16 cellular contexts compared by ENCODE assay signal in the genomic region with DNA sequence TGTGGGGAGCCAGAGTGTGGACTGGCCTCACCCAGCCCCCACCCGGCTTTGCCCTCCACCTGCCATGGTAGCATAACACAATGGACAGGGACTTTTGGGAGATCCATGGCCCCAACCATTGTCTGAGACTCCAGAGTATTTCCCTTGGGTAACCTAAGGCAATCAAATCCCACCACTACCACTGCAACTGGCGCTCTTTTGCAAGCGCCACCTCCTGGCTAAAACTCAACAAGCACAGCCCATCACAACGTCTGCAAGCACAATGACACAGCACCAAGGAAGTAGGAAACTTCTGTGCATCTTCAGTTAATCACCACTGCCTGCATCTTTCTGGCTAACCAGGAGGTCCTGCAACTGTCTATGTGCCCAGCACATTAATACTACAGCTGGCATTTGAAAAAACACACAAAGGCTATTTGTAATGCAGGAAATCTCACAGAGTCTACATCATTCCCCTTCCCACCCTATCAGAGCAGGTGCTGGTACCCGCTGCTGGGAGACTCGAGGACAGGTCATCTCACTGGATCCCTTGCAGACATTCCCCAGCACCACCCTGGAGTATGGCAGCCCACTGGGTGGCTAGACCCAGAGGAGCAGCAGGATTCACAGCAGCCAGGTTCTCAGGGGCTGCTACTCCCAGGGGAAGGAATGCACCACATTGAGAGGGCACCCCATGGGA. TPM values are rescaled to one million over a fixed set of nuclear protein-coding genes. Genes with fewer than 3 reads are reported as not detected.
A peak's percentile ranks its signal among the peaks of the same experiment; 100 is the strongest.
DNase-seq lines count a peak whose midpoint lies in the region; ATAC-seq and TF ChIP-seq lines count a peak whose summit lies in the region.
"Had no signal": no experiment of that assay in that cellular context is flagged by ENCODE, and none has a peak within 500 bp of the region (broad histone marks: within the 10 kb centered on the region; RNA-seq: fewer than 3 reads in every experiment).

No MANE protein-coding gene starts in this region.

- H3K18ac ChIP-seq in mesendoderm (ENCODE audit: low read length), result no peak overlapping the region

- peak; percentile 21; the same call in 1 of the 2 replicates for TF ChIP-seq CTCF in OCI-LY1 (IDR thresholded peaks at IDR 0.05; ENCODE audit: low read length)

- no peak overlapping the region for H2BK15ac ChIP-seq in mesendoderm (replicated peaks; ENCODE audit: low read depth)

- no peak overlapping the region for H4K8ac ChIP-seq in mesendoderm (ENCODE audit: low read depth, low read length)

- H3K9me3 ChIP-seq in OCI-LY1 (ENCODE audit: low read length), result no peaks in the 10 kb centered on the region
- no peaks in the 10 kb centered on the region for H3K9me3 ChIP-seq in CD8-positive, alpha-beta memory T cell (ENCODE audit: low read length)

- no peaks in the 10 kb centered on the region for H3K79me2 ChIP-seq in OCI-LY1 (ENCODE audit: insufficient read depth, low read length)
- H3K79me2 ChIP-seq in mesendoderm (ENCODE audit: control insufficient read depth, insufficient read depth, low read length), result no peaks in the 10 kb centered on the region

- no peak overlapping the region for H3K4me3 ChIP-seq in H7 (ENCODE audit: insufficient read depth, low read depth, low read length)
- H3K4me3 ChIP-seq in OCI-LY1 (ENCODE audit: low read depth, low read length, poor library complexity, severe bottlenecking), result no peak overlapping the region
- H3K4me3 ChIP-seq in mesendoderm (ENCODE audit: low read length), result no peak overlapping the region
- no peak overlapping the region for H3K4me3 ChIP-seq in CD8-positive, alpha-beta memory T cell (ENCODE audit: low read length)
- H3K4me3 ChIP-seq: BLaER1 treated with 17β-estradiol and CSF1 and Interleukin-3, amounts not matched to agents 10 nM and 100 nM had no signal

- peaks cover 0 to 10% (median 2%) of the 10 kb centered on the region in 5 donors for H3K9me3 Mint-ChIP-seq in CD8-positive, alpha-beta memory T cell

- H3K27me3 Mint-ChIP-seq in CD8-positive, alpha-beta memory T cell, result no peaks in the 10 kb centered on the region

- peaks cover 43 to 71% (median 46%) of the 10 kb centered on the region in 3 donors for H3K36me3 Mint-ChIP-seq in CD8-positive, alpha-beta memory T cell

- H3K27ac Mint-ChIP-seq in CD8-positive, alpha-beta memory T cell, result peak overlapping the region in 1 of 8 donors; percentile 23

- no peak overlapping the region for H3K9ac ChIP-seq in OCI-LY1 (ENCODE audit: low read length)
- H3K9ac ChIP-seq in mesendoderm (ENCODE audit: low read length), result no peak overlapping the region
- H3K9ac ChIP-seq: BLaER1 treated with 17β-estradiol and CSF1 and Interleukin-3, amounts not matched to agents 10 nM and 100 nM had no signal

- no peak for ATAC-seq in HG03354 (IDR thresholded peaks at IDR 0.05; ENCODE audit: poor library complexity, severe bottlenecking, unreplicated experiment)
- ATAC-seq: left colon had no signal

- no peak overlapping the region for H4K5ac ChIP-seq in mesendoderm (ENCODE audit: low read length)

- H3K79me1 ChIP-seq in mesendoderm (ENCODE audit: low read length), result no peaks in the 10 kb centered on the region

- POLR2A ChIA-PET in CD8-positive, alpha-beta memory T cell (lab: Charles Lee), result no interaction called here

- H3K4me1 ChIP-seq in OCI-LY1 (ENCODE audit: insufficient read depth, low read length, severe bottlenecking) (no peaks in the 10 kb centered on the region), mesendoderm (ENCODE audit: control insufficient read depth, low read depth, low read length) (no peaks in the 10 kb centered on the region)
- no peaks in the 10 kb centered on the region for H3K4me1 ChIP-seq in CD8-positive, alpha-beta memory T cell (ENCODE audit: insufficient read depth, low read length)

- no peak overlapping the region for H3K4ac ChIP-seq in mesendoderm (ENCODE audit: low read depth, low read length)

- H2BK120ac ChIP-seq in mesendoderm (ENCODE audit: low read depth, low read length), result no peak overlapping the region

- no CpG with 5 or more reads among the region's 6 CpGs for WGBS in mesendoderm (ENCODE audit: extremely low coverage, insufficient coverage, low lambda C conversion rate)

- H3K27ac ChIP-seq in OCI-LY1 (ENCODE audit: low read depth, low read length, poor library complexity, severe bottlenecking) (no peak overlapping the region), mesendoderm (ENCODE audit: low read depth, low read length) (no peak overlapping the region)
- no peak overlapping the region for H3K27ac ChIP-seq in CD8-positive, alpha-beta memory T cell (ENCODE audit: low read depth, low read length)
- H3K27ac ChIP-seq: BLaER1 treated with 17β-estradiol and CSF1 and Interleukin-3, amounts not matched to agents 10 nM and 100 nM had no signal

- no peaks in the 10 kb centered on the region for H3F3A ChIP-seq in OCI-LY1 (ENCODE audit: insufficient read depth, low read length)

- H3K4me2 ChIP-seq in OCI-LY1 (ENCODE audit: low read length) (no peak overlapping the region), mesendoderm (ENCODE audit: low read length) (no peak overlapping the region)

- no peak overlapping the region for H3K56ac ChIP-seq in mesendoderm (ENCODE audit: low read length)

- no peak overlapping the region for H3K23ac ChIP-seq in mesendoderm (ENCODE audit: low read length)

- H2AK5ac ChIP-seq in mesendoderm (ENCODE audit: low read length), result no peak overlapping the region

- no peaks in the 10 kb centered on the region for H4K20me1 ChIP-seq in OCI-LY1 (ENCODE audit: insufficient read depth, low read length)
- H4K20me1 ChIP-seq: BLaER1 treated with 17β-estradiol and CSF1 and Interleukin-3, amounts not matched to agents 10 nM and 100 nM had no signal

- H3K4me1 Mint-ChIP-seq in CD8-positive, alpha-beta memory T cell, result peaks cover 2 to 13% (median 11%) of the 10 kb centered on the region in 3 donors

- H3K4me3 Mint-ChIP-seq in CD8-positive, alpha-beta memory T cell, result no peak overlapping the region

- CTCF ChIA-PET in CD8-positive, alpha-beta memory T cell (lab: Charles Lee), result no interaction called here

- H3K27me3 ChIP-seq in H7 (ENCODE audit: control insufficient read depth, insufficient read depth, low read length), result no peaks in the 10 kb centered on the region
- no peaks in the 10 kb centered on the region for H3K27me3 ChIP-seq in OCI-LY1 (ENCODE audit: insufficient read depth, low read length)
- no peaks in the 10 kb centered on the region for H3K27me3 ChIP-seq in mesendoderm (ENCODE audit: insufficient read depth, low read length, poor library complexity)
- no peaks in the 10 kb centered on the region for H3K27me3 ChIP-seq in CD8-positive, alpha-beta memory T cell (ENCODE audit: insufficient read depth, low read length, poor library complexity, severe bottlenecking)
- H3K27me3 ChIP-seq: BLaER1 treated with 17β-estradiol and CSF1 and Interleukin-3, amounts not matched to agents 10 nM and 100 nM had no signal

- no peak overlapping the region for H2BK5ac ChIP-seq in mesendoderm (ENCODE audit: low read length)

- H2AFZ ChIP-seq in OCI-LY1 (ENCODE audit: low read length), result no peak overlapping the region

- H3K36me3 ChIP-seq in H7 (replicated peaks; ENCODE audit: control insufficient read depth, insufficient read depth, low read length) (peaks cover 1% of the 10 kb centered on the region), OCI-LY1 (ENCODE audit: insufficient read depth, low read length) (peaks cover 85% of the 10 kb centered on the region), mesendoderm (ENCODE audit: control insufficient read depth, insufficient read depth, low read length) (no peaks in the 10 kb centered on the region)
- peaks cover 30% of the 10 kb centered on the region for H3K36me3 ChIP-seq in CD8-positive, alpha-beta memory T cell (ENCODE audit: insufficient read depth, low read length)

- no peaks in the 10 kb centered on the region for H3K9me2 ChIP-seq in OCI-LY1 (ENCODE audit: low read depth, low read length)

- peak; percentile 62 for DNase-seq in H7
- peak; percentile 45 for DNase-seq in ecto neural progenitor cell (ENCODE audit: low spot score)
- peak; percentile 83 for DNase-seq in mesendoderm
- DNase-seq in CD8-positive, alpha-beta memory T cell, result no peak
- no peak for DNase-seq in SW480 (ENCODE audit: low spot score)
- DNase-seq in stimulated activated CD4-positive, alpha-beta T cell treated with anti-CD3 and anti-CD28 coated beads, Interleukin-15, amount 100 ng/mL, for 24 hours, result no peak
- DNase-seq: activated CD4-positive, alpha-beta T cell treated with anti-CD3 and anti-CD28 coated beads, Interleukin-2, amount 50 U/mL, for 4 hours; DMS153; glutamatergic neuron; left colon; NCI-H1092; SHP77 treated with DMSO at 0.1 percent for 48 hours; stimulated activated CD4-positive, alpha-beta T cell treated with anti-CD3 and anti-CD28 coated beads, Interleukin-4, amount 100 ng/mL, for 24 hours had no signal

RNA-seq across cellular contexts. Expression of gene ANKRD26, which starts 27.7 kb away (rescaled TPM):
- total RNA-seq in H7 (2014; rRNA removed; shearing (Covaris generic)), result 2.2 and 5.3 TPM in 2 replicates
- 5.0 TPM for polyA plus RNA-seq in mesendoderm (2013, experiment 1 of 2)
- 5.6 TPM for polyA plus RNA-seq in mesendoderm (2013, experiment 2 of 2)
- 1 to 10 TPM; 9.5 to 9.7 TPM for total RNA-seq in CD8-positive, alpha-beta memory T cell
- polyA plus RNA-seq in CD8-positive, alpha-beta memory T cell, result 2.4 TPM

Comparison
In these comparisons a context has a peak if more than half of its experiments do, and no peak if none do; other contexts are left out.
1. DNase-seq: peak in H7 (single experiment), ecto neural progenitor cell (single experiment) and mesendoderm (single experiment); none in CD8-positive, alpha-beta memory T cell (0 of 5), SW480 (single experiment) and stimulated activated CD4-positive, alpha-beta T cell treated with anti-CD3 and anti-CD28 coated beads, Interleukin-15, amount 100 ng/mL, for 24 hours (single experiment).